Comparison of ENCODE assay signal across 10 cellular contexts in genomic region chr11:116771935-116772334, GRCh38. TPM values are rescaled to one million over a fixed set of nuclear protein-coding genes. Genes with fewer than 3 reads are reported as not detected.
A peak's percentile ranks its signal among the peaks of the same experiment; 100 is the strongest.
DNase-seq lines count a peak whose midpoint lies in the region; ATAC-seq, FAIRE-seq and TF ChIP-seq lines count a peak whose summit lies in the region.
"Had no signal": no experiment of that assay in that cellular context is flagged by ENCODE, and none has a peak within 500 bp of the region (broad histone marks: within the 10 kb centered on the region; RNA-seq: fewer than 3 reads in every experiment).

No MANE protein-coding gene starts in this region.

- no peak for DNase-seq in activated CD4-positive, alpha-beta T cell treated with anti-CD3 and anti-CD28 coated beads, Interleukin-2, amount 10 ng/mL, durations not matched to agents 24 days and 14 days
- no peak for DNase-seq in activated CD4-positive, alpha-beta T cell treated with anti-CD3 and anti-CD28 coated beads for 1 hour
- no peak for DNase-seq in activated T-helper 2 cell treated with anti-CD3 and anti-CD28 coated beads, Interferon-gamma antibody, Interleukin-2, Interleukin-4, amounts not matched to agents 10 μg/mL and 5 μg/mL and 100 μg/mL, durations not matched to agents 14 hours and 24 hours and 36 hours (ENCODE audit: low spot score)
- DNase-seq in left lung = no peak
- DNase-seq in HTR-8/SVneo (ENCODE audit: insufficient read length, low spot score) = no peak
- no peak for DNase-seq in G401 (ENCODE audit: low spot score)
- DNase-seq: SIG-M5 had no signal

- ATAC-seq in left lung (no peak), HG03565 (IDR thresholded peaks at IDR 0.05; ENCODE audit: unreplicated experiment) (no peak)

- FAIRE-seq in HTR-8/SVneo (lab: Jason Lieb, UNC) = no peak

- 9% methylated on average over 2 of the region's 2 CpGs for WGBS in thymus

- H3K27ac Mint-ChIP-seq in activated CD4-positive, alpha-beta T cell treated with anti-CD3 and anti-CD28 coated beads, Interleukin-2, amount 10 ng/mL, durations not matched to agents 24 days and 14 days = peak overlapping the region; percentile 95
- peak overlapping the region; percentile 97 for H3K27ac Mint-ChIP-seq in activated T-helper 2 cell treated with anti-CD3 and anti-CD28 coated beads, Interferon-gamma antibody, Interleukin-2, Interleukin-4, amounts not matched to agents 10 μg/mL and 5 μg/mL and 100 μg/mL, durations not matched to agents 14 hours and 24 hours and 36 hours

- H3K36me3 Mint-ChIP-seq in activated CD4-positive, alpha-beta T cell treated with anti-CD3 and anti-CD28 coated beads, Interleukin-2, amount 10 ng/mL, durations not matched to agents 24 days and 14 days (ENCODE audit: low read depth) = peaks cover 33% of the 10 kb centered on the region
- peaks cover 29% of the 10 kb centered on the region for H3K36me3 Mint-ChIP-seq in activated T-helper 2 cell treated with anti-CD3 and anti-CD28 coated beads, Interferon-gamma antibody, Interleukin-2, Interleukin-4, amounts not matched to agents 10 μg/mL and 5 μg/mL and 100 μg/mL, durations not matched to agents 14 hours and 24 hours and 36 hours (ENCODE audit: low read depth)

- no peaks in the 10 kb centered on the region for H3K9me3 Mint-ChIP-seq in activated CD4-positive, alpha-beta T cell treated with anti-CD3 and anti-CD28 coated beads, Interleukin-2, amount 10 ng/mL, durations not matched to agents 24 days and 14 days
- no peaks in the 10 kb centered on the region for H3K9me3 Mint-ChIP-seq in activated T-helper 2 cell treated with anti-CD3 and anti-CD28 coated beads, Interferon-gamma antibody, Interleukin-2, Interleukin-4, amounts not matched to agents 10 μg/mL and 5 μg/mL and 100 μg/mL, durations not matched to agents 14 hours and 24 hours and 36 hours

- H3K27ac ChIP-seq in left lung (peak overlapping the region; percentile 89 to 93), thymus (ENCODE audit: low read depth) (no peak overlapping the region)

- no peaks in the 10 kb centered on the region for H3K27me3 Mint-ChIP-seq in activated CD4-positive, alpha-beta T cell treated with anti-CD3 and anti-CD28 coated beads, Interleukin-2, amount 10 ng/mL, durations not matched to agents 24 days and 14 days
- no peaks in the 10 kb centered on the region for H3K27me3 Mint-ChIP-seq in activated T-helper 2 cell treated with anti-CD3 and anti-CD28 coated beads, Interferon-gamma antibody, Interleukin-2, Interleukin-4, amounts not matched to agents 10 μg/mL and 5 μg/mL and 100 μg/mL, durations not matched to agents 14 hours and 24 hours and 36 hours (ENCODE audit: low read depth)

- intact Hi-C loops in activated CD4-positive, alpha-beta T cell treated with anti-CD3 and anti-CD28 coated beads, Interleukin-2, amount 10 ng/mL, durations not matched to agents 24 days and 14 days (cut with micrococcal nuclease) = loop anchor here (5.0 to 10.0 kb wide), 4 partner anchors 80 to 1043 kb away; partner anchors contain the start of gene SIK3
- intact Hi-C loops in activated T-helper 2 cell treated with anti-CD3 and anti-CD28 coated beads, Interferon-gamma antibody, Interleukin-2, Interleukin-4, amounts not matched to agents 10 μg/mL and 5 μg/mL and 100 μg/mL, durations not matched to agents 14 hours and 24 hours and 36 hours (cut with micrococcal nuclease) = loop anchor here (2.0 to 5.0 kb wide), 2 partner anchors 370 to 461 kb away; partner anchors contain the start of genes PAFAH1B2, PCSK7 and RNF214
- intact Hi-C loops in left lung (cut with DNase I) = no loop called here

- peaks cover 0 to 25% of the 10 kb centered on the region in 2 donors for H3K36me3 ChIP-seq in left lung
- peaks cover 4% of the 10 kb centered on the region for H3K36me3 ChIP-seq in thymus (ENCODE audit: control insufficient read depth, insufficient read depth)

- TF ChIP-seq CTCF in left lung (IDR thresholded peaks at IDR 0.05) = no peak

- no peaks in the 10 kb centered on the region for H3K9me3 ChIP-seq in left lung
- no peaks in the 10 kb centered on the region for H3K9me3 ChIP-seq in thymus (ENCODE audit: control insufficient read depth)

- peaks cover 6 to 33% of the 10 kb centered on the region in 2 donors for H3K4me1 ChIP-seq in left lung
- H3K4me1 ChIP-seq in thymus (ENCODE audit: control insufficient read depth, insufficient read depth, low read length) = peaks cover 14% of the 10 kb centered on the region

- H3K4me1 Mint-ChIP-seq in activated CD4-positive, alpha-beta T cell treated with anti-CD3 and anti-CD28 coated beads, Interleukin-2, amount 10 ng/mL, durations not matched to agents 24 days and 14 days = peaks cover 44% of the 10 kb centered on the region
- peaks cover 37% of the 10 kb centered on the region for H3K4me1 Mint-ChIP-seq in activated T-helper 2 cell treated with anti-CD3 and anti-CD28 coated beads, Interferon-gamma antibody, Interleukin-2, Interleukin-4, amounts not matched to agents 10 μg/mL and 5 μg/mL and 100 μg/mL, durations not matched to agents 14 hours and 24 hours and 36 hours (ENCODE audit: low read depth)

- peak overlapping the region; percentile 91 for H3K4me3 Mint-ChIP-seq in activated CD4-positive, alpha-beta T cell treated with anti-CD3 and anti-CD28 coated beads, Interleukin-2, amount 10 ng/mL, durations not matched to agents 24 days and 14 days
- peak overlapping the region; percentile 99 for H3K4me3 Mint-ChIP-seq in activated T-helper 2 cell treated with anti-CD3 and anti-CD28 coated beads, Interferon-gamma antibody, Interleukin-2, Interleukin-4, amounts not matched to agents 10 μg/mL and 5 μg/mL and 100 μg/mL, durations not matched to agents 14 hours and 24 hours and 36 hours (ENCODE audit: low read depth)

- in situ Hi-C loops in G401 (cut with HindIII; ENCODE audit: low sequenced_read_pairs) = no loop called here

- H3K27me3 ChIP-seq in left lung (no peaks in the 10 kb centered on the region), thymus (ENCODE audit: control insufficient read depth, insufficient read depth) (no peaks in the 10 kb centered on the region)

- peak overlapping the region; percentile 50 to 97 for H3K4me3 ChIP-seq in left lung
- H3K4me3 ChIP-seq in thymus (ENCODE audit: low read length) = peak overlapping the region; percentile 98

RNA-seq across cellular contexts. Expression of gene BUD13, which starts 0.9 kb away (rescaled TPM):
- total RNA-seq in activated CD4-positive, alpha-beta T cell treated with anti-CD3 and anti-CD28 coated beads, Interleukin-2, amount 10 ng/mL, durations not matched to agents 24 days and 14 days = 31.5 and 33.2 TPM in 2 replicates
- 30.4 and 34.3 TPM in 2 replicates for total RNA-seq in activated T-helper 2 cell treated with anti-CD3 and anti-CD28 coated beads, Interferon-gamma antibody, Interleukin-2, Interleukin-4, amounts not matched to agents 10 μg/mL and 5 μg/mL and 100 μg/mL, durations not matched to agents 14 hours and 24 hours and 36 hours
- total RNA-seq in left lung = 10 to 100 TPM; 12.5 to 14.7 TPM
- 18.1 TPM for polyA plus RNA-seq in thymus
- total RNA-seq in G401 (2014; rRNA removed; shearing (Covaris generic)) = 35.0 and 37.7 TPM in 2 replicates

RNA-seq across cellular contexts. Expression of gene ZPR1, which starts 15.9 kb away (rescaled TPM):
- total RNA-seq in activated CD4-positive, alpha-beta T cell treated with anti-CD3 and anti-CD28 coated beads, Interleukin-2, amount 10 ng/mL, durations not matched to agents 24 days and 14 days = 105 and 106 TPM in 2 replicates
- total RNA-seq in activated T-helper 2 cell treated with anti-CD3 and anti-CD28 coated beads, Interferon-gamma antibody, Interleukin-2, Interleukin-4, amounts not matched to agents 10 μg/mL and 5 μg/mL and 100 μg/mL, durations not matched to agents 14 hours and 24 hours and 36 hours = 84.1 and 84.7 TPM in 2 replicates
- total RNA-seq in left lung = 10 to 100 TPM; 30.5 to 52.2 TPM
- polyA plus RNA-seq in thymus = 21.3 TPM
- 35.9 and 42.7 TPM in 2 replicates for total RNA-seq in G401 (2014; rRNA removed; shearing (Covaris generic))

RNA-seq across cellular contexts. Expression of gene APOA5, which starts 19.7 kb away (rescaled TPM):
- total RNA-seq in activated CD4-positive, alpha-beta T cell treated with anti-CD3 and anti-CD28 coated beads, Interleukin-2, amount 10 ng/mL, durations not matched to agents 24 days and 14 days = not detected in 2 replicates
- not detected in 2 replicates for total RNA-seq in activated T-helper 2 cell treated with anti-CD3 and anti-CD28 coated beads, Interferon-gamma antibody, Interleukin-2, Interleukin-4, amounts not matched to agents 10 μg/mL and 5 μg/mL and 100 μg/mL, durations not matched to agents 14 hours and 24 hours and 36 hours
- total RNA-seq in left lung = not detected
- polyA plus RNA-seq in thymus = 0.07 TPM
- not detected in 2 replicates for total RNA-seq in G401 (2014; rRNA removed; shearing (Covaris generic))
- total RNA-seq: Daoy had no signal

RNA-seq across cellular contexts. Expression of gene APOA4, which starts 51.2 kb away (rescaled TPM):
- total RNA-seq in activated CD4-positive, alpha-beta T cell treated with anti-CD3 and anti-CD28 coated beads, Interleukin-2, amount 10 ng/mL, durations not matched to agents 24 days and 14 days = not detected in 2 replicates
- total RNA-seq in activated T-helper 2 cell treated with anti-CD3 and anti-CD28 coated beads, Interferon-gamma antibody, Interleukin-2, Interleukin-4, amounts not matched to agents 10 μg/mL and 5 μg/mL and 100 μg/mL, durations not matched to agents 14 hours and 24 hours and 36 hours = not detected in 2 replicates
- total RNA-seq in left lung = not detected
- polyA plus RNA-seq in thymus = 3.2 TPM
- not detected in 2 replicates for total RNA-seq in G401 (2014; rRNA removed; shearing (Covaris generic))
- total RNA-seq: Daoy had no signal

RNA-seq across cellular contexts. Expression of gene APOC3, which starts 57.8 kb away (rescaled TPM):
- total RNA-seq in activated CD4-positive, alpha-beta T cell treated with anti-CD3 and anti-CD28 coated beads, Interleukin-2, amount 10 ng/mL, durations not matched to agents 24 days and 14 days = not detected in 2 replicates
- total RNA-seq in activated T-helper 2 cell treated with anti-CD3 and anti-CD28 coated beads, Interferon-gamma antibody, Interleukin-2, Interleukin-4, amounts not matched to agents 10 μg/mL and 5 μg/mL and 100 μg/mL, durations not matched to agents 14 hours and 24 hours and 36 hours = not detected in 2 replicates
- not detected for total RNA-seq in left lung
- 9.8 TPM for polyA plus RNA-seq in thymus
- total RNA-seq in G401 (2014; rRNA removed; shearing (Covaris generic)) = not detected in 2 replicates
- total RNA-seq: Daoy had no signal

Comparison
In these comparisons a context has a peak if more than half of its experiments do, and no peak if none do; other contexts are left out.
1. intact Hi-C loops: an anchor here in activated CD4-positive, alpha-beta T cell treated with anti-CD3 and anti-CD28 coated beads, Interleukin-2, amount 10 ng/mL, durations not matched to agents 24 days and 14 days (5.0 to 10.0 kb wide) and activated T-helper 2 cell treated with anti-CD3 and anti-CD28 coated beads, Interferon-gamma antibody, Interleukin-2, Interleukin-4, amounts not matched to agents 10 μg/mL and 5 μg/mL and 100 μg/mL, durations not matched to agents 14 hours and 24 hours and 36 hours (2.0 to 5.0 kb wide); none called in left lung.